29 cellular contexts compared by ENCODE assay signal in genomic region chr3:160126046-160126445, GRCh38.
DNase-seq lines count a peak whose midpoint lies in the region; ATAC-seq, FAIRE-seq and TF ChIP-seq lines count a peak whose summit lies in the region.
"Had no signal": no experiment of that assay in that cellular context is flagged by ENCODE, and none has a peak within 500 bp of the region (broad histone marks: within the 10 kb centered on the region; RNA-seq: fewer than 3 reads in every experiment).

No MANE protein-coding gene starts in this region.

- H3F3A ChIP-seq in smooth muscle cell (ENCODE audit: low read depth) = peaks cover 26% of the 10 kb centered on the region

- no peaks in the 10 kb centered on the region for H3K4me1 ChIP-seq in smooth muscle cell (ENCODE audit: low read depth)
- no peaks in the 10 kb centered on the region for H3K4me1 ChIP-seq in small intestine (ENCODE audit: control insufficient read depth in 2 of 2, insufficient read depth in 1 of 2, low read depth in 1 of 2, low read length in 1 of 2)

- no peak overlapping the region for H3K4me3 Mint-ChIP-seq in Calu3 (ENCODE audit: low read depth, unreplicated experiment)
- H3K4me3 Mint-ChIP-seq: B cell, T-cell had no signal

- ATAC-seq in GM19324 (IDR thresholded peaks at IDR 0.05; ENCODE audit: low FRiP score, unreplicated experiment) = no peak
- ATAC-seq: HepG2, K562, T-cell had no signal

- no peak for DNase-seq in Calu3
- peak; percentile 9 for DNase-seq in NCI-H226
- no peak for DNase-seq in epithelial cell of prostate (ENCODE audit: low read depth, low spot score)
- DNase-seq in smooth muscle cell (lab: John Stamatoyannopoulos, UW; ENCODE audit: unreplicated experiment) = no peak
- no peak for DNase-seq in SK-N-DZ (ENCODE audit: low spot score)
- DNase-seq in small intestine = no peak
- DNase-seq in NCI-H510A (lab: John Stamatoyannopoulos, UW) = no peak
- DNase-seq: DMS153; GOT3; Kasumi-1; NCI-H1105 treated with DMSO at 0.1 percent for 48 hours; NCI-H146; NCI-H1930; NCI-H2107; NCI-H446; NCI-H526; NCI-H82; NK-92 treated with Interleukin-12 subunit alpha and Interleukin-12 subunit beta, amount 100 ng/mL, for 24 hours; PC-9; Right ventricle myocardium superior; T-cell had no signal

- H3K36me3 ChIP-seq in smooth muscle cell (ENCODE audit: low read depth) (no peaks in the 10 kb centered on the region), small intestine (ENCODE audit: control insufficient read depth in 2 of 2, insufficient read depth in 2 of 2, low read length in 2 of 2) (no peaks in the 10 kb centered on the region)
- H3K36me3 ChIP-seq: HAP-1, SJSA1 had no signal

- no peaks in the 10 kb centered on the region for H4K20me1 ChIP-seq in smooth muscle cell (ENCODE audit: low read depth)

- TF ChIP-seq CTCF in Calu3 (IDR thresholded peaks at IDR 0.05; ENCODE audit: unreplicated experiment) (no peak), smooth muscle cell (IDR thresholded peaks at IDR 0.05; ENCODE audit: borderline replicate concordance, insufficient read depth, poor library complexity, severe bottlenecking) (no peak)

- H3K27me3 ChIP-seq in smooth muscle cell (ENCODE audit: low read depth) (no peaks in the 10 kb centered on the region), small intestine (ENCODE audit: control insufficient read depth in 2 of 2, insufficient read depth in 2 of 2, low read length in 2 of 2) (no peaks in the 10 kb centered on the region)
- H3K27me3 ChIP-seq: SJSA1 had no signal

- intact Hi-C loops in Calu3 (cut with micrococcal nuclease; ENCODE audit: unreplicated experiment) = no loop called here

- H3K9me3 Mint-ChIP-seq in Calu3 (ENCODE audit: low read depth, unreplicated experiment) = no peaks in the 10 kb centered on the region
- H3K9me3 Mint-ChIP-seq: T-cell had no signal

- no peak overlapping the region for H3K4me3 ChIP-seq in smooth muscle cell
- no peak overlapping the region for H3K4me3 ChIP-seq in small intestine (ENCODE audit: low read depth in 1 of 2, low read length in 2 of 2)
- H3K4me3 ChIP-seq: HAP-1, K562, PC-9, SJSA1 had no signal

- H3K4me1 Mint-ChIP-seq in Calu3 (ENCODE audit: low read depth, unreplicated experiment) = peaks cover 52% of the 10 kb centered on the region
- H3K4me1 Mint-ChIP-seq: T-cell had no signal

- no TSS peak for BruUV-seq in Calu3 (replicated peaks; lab: Mats Ljungman, UMichigan)

- peaks cover 7% of the 10 kb centered on the region for H3K36me3 Mint-ChIP-seq in Calu3 (ENCODE audit: insufficient read depth, unreplicated experiment)
- H3K36me3 Mint-ChIP-seq: T-cell had no signal

- H3K27ac ChIP-seq in epithelial cell of prostate (peak overlapping the region; percentile 13), smooth muscle cell (ENCODE audit: low read depth) (peak overlapping the region; percentile 99), small intestine (ENCODE audit: low read depth in 1 of 2, low read length in 1 of 2) (no peak overlapping the region)
- H3K27ac ChIP-seq: C4-2B, PC-9, SJSA1 had no signal

- WGBS in smooth muscle cell (ENCODE audit: low lambda C conversion rate) = 38% methylated on average over 4 of the region's 4 CpGs
- 38 to 55% (median 41%) methylated on average over 4 of the region's 4 CpGs for WGBS in small intestine, 3 donors

- H3K27ac Mint-ChIP-seq in Calu3 (ENCODE audit: unreplicated experiment) = peak overlapping the region; percentile 10
- H3K27ac Mint-ChIP-seq: B cell, T-cell had no signal

- CTCF ChIA-PET in Calu3 (lab: Charles Lee) = interaction anchor here (0.6 to 1.6 kb wide), 2 partner anchors 27 to 51 kb away, joined by 3 read pairs; no protein-coding TSS in a partner anchor

- no peak for FAIRE-seq in small intestine (lab: Jason Lieb, UNC)
- FAIRE-seq: G401.6, HepG2, K562 had no signal

- no peaks in the 10 kb centered on the region for H3K79me2 ChIP-seq in smooth muscle cell (ENCODE audit: low read depth)

- no peaks in the 10 kb centered on the region for H3K27me3 Mint-ChIP-seq in Calu3 (ENCODE audit: unreplicated experiment)
- H3K27me3 Mint-ChIP-seq: B cell had no signal

- H3K9me3 ChIP-seq in smooth muscle cell (replicated peaks; ENCODE audit: low read depth) (no peaks in the 10 kb centered on the region), small intestine (ENCODE audit: control insufficient read depth, low read depth) (no peaks in the 10 kb centered on the region)
- H3K9me3 ChIP-seq: HAP-1, SJSA1 had no signal

- H3K9ac ChIP-seq in smooth muscle cell (ENCODE audit: low read depth) = no peak overlapping the region

- peak overlapping the region; percentile 10 for H3K4me2 ChIP-seq in smooth muscle cell
- H3K4me2 ChIP-seq: PC-9 had no signal

- peak overlapping the region; percentile 1 for H2AFZ ChIP-seq in smooth muscle cell (ENCODE audit: low read depth)
- H2AFZ ChIP-seq: PC-9 had no signal

Comparison
In these comparisons a context has a peak if more than half of its experiments do, and no peak if none do; other contexts are left out.
1. H3K27ac ChIP-seq: peak in epithelial cell of prostate (single experiment) and smooth muscle cell (single experiment); none in small intestine (0 of 2).